Comparison of ENCODE assay signal across 8 cellular contexts in the genomic region with DNA sequence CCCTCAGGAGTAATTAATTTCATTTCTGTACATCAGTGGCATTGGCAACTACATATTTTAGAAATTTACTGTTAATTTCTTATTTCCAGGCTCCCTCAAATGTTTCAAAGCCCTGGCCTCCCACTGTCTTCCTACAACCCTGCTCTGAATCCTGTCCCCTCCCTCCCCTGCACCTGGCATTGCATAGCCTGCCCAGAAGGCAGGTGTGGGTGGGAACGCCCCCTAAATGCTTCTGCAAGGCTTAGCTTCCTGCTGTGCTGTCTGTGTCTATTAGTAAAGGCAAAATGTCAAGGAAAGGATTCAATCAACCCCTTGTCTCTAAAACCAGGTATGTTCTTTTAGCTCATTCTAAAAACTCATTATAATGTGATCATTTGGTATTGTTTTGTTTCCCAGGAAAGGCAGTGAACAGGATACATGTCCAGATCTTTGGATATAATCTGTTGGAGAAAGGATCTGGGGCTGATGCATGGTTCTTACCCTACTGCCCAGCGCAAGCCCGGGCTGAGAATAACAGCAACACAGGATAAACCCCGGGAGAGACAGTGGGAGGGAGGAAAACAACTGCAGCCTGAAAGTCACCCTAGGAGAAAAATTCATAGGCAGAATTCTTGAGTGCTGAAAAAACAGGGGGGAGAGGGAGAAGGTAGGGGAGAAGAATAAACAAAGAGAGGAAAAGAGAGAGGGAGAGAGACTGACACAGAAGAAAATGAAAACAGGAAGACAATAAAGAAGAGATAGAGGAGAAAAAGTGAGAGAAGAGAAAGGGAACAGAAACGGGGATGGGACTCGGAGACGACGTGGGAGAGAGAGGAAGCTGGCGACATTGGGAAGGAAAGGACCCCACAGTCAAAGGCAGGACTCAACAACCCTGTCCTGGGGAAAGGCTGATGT. TPM values are rescaled to one million over a fixed set of nuclear protein-coding genes. Genes with fewer than 3 reads are reported as not detected.
A peak's percentile ranks its signal among the peaks of the same experiment; 100 is the strongest.
DNase-seq lines count a peak whose midpoint lies in the region; TF ChIP-seq lines count a peak whose summit lies in the region.

No MANE protein-coding gene starts in this region.

- H3K4me3 Mint-ChIP-seq in chondrocyte (ENCODE audit: unreplicated experiment) = peak overlapping the region; percentile 88

- no peak overlapping the region for H3K27ac Mint-ChIP-seq in chondrocyte (ENCODE audit: unreplicated experiment)

- peak overlapping the region; percentile 58 to 72 for H3K4me3 ChIP-seq in muscle layer of colon (ENCODE audit: low read depth in 1 of 2, low read length in 2 of 2)

- no peaks in the 10 kb centered on the region for H3K36me3 ChIP-seq in muscle layer of colon (ENCODE audit: insufficient read depth, low read length)

- peaks cover 23% of the 10 kb centered on the region for H3K27me3 Mint-ChIP-seq in chondrocyte (ENCODE audit: low read depth)

- peaks cover 2% of the 10 kb centered on the region for H3K36me3 Mint-ChIP-seq in chondrocyte (ENCODE audit: low read depth)

- no peak overlapping the region for H3K9ac ChIP-seq in muscle layer of colon (ENCODE audit: low read length)

- TF ChIP-seq CTCF in chondrocyte (IDR thresholded peaks at IDR 0.05) = no peak

- H3K4me1 Mint-ChIP-seq in chondrocyte (ENCODE audit: low read depth) = peaks cover 10% of the 10 kb centered on the region

- H3K4me1 ChIP-seq in muscle layer of colon (ENCODE audit: insufficient read depth, low read length) = peaks cover 4% of the 10 kb centered on the region

- no peaks in the 10 kb centered on the region for H3K9me3 ChIP-seq in muscle layer of colon (ENCODE audit: low read length)

- no peak overlapping the region for H3K27ac ChIP-seq in muscle layer of colon (ENCODE audit: low read depth, low read length)

- DNase-seq in NCI-H1092 treated with DMSO at 0.1 percent for 48 hours (lab: John Stamatoyannopoulos, UW) (peak; percentile 58), NCI-H1092 (lab: John Stamatoyannopoulos, UW) (no peak), NCI-H2171 treated with DMSO at 0.1 percent for 48 hours (lab: John Stamatoyannopoulos, UW) (peak; percentile 70), chondrocyte (ENCODE audit: low spot score) (no peak), GDM1 (lab: John Stamatoyannopoulos, UW) (no peak), LoVo (ENCODE audit: low spot score) (no peak)
- no peak for DNase-seq in stimulated activated CD4-positive, alpha-beta T cell treated with anti-CD3 and anti-CD28 coated beads, Interleukin-4, amount 100 ng/mL, for 4 hours

- H3K9me3 Mint-ChIP-seq in chondrocyte (ENCODE audit: low read depth) = peaks cover 4% of the 10 kb centered on the region

- H3K27me3 ChIP-seq in muscle layer of colon (ENCODE audit: control insufficient read depth in 1 of 2, insufficient read depth in 2 of 2, low read length in 2 of 2) = no peaks in the 10 kb centered on the region

RNA-seq across cellular contexts. Expression of a gene that starts 0.6 kb away (rescaled TPM):
- total RNA-seq in chondrocyte = 0.10 to 1.1 TPM (median 0.17 TPM) in 3 replicates

RNA-seq across cellular contexts. Expression of a gene that starts 35.3 kb away (rescaled TPM):
- total RNA-seq in chondrocyte = not detected in 3 replicates

Comparison
In these comparisons a context has a peak if more than half of its experiments do, and no peak if none do; other contexts are left out.
1. DNase-seq: peak in NCI-H1092 treated with DMSO at 0.1 percent for 48 hours (single experiment) and NCI-H2171 treated with DMSO at 0.1 percent for 48 hours (single experiment); none in NCI-H1092 (single experiment), chondrocyte (single experiment), GDM1 (single experiment), stimulated activated CD4-positive, alpha-beta T cell treated with anti-CD3 and anti-CD28 coated beads, Interleukin-4, amount 100 ng/mL, for 4 hours (0 of 2) and LoVo (single experiment).